In the genomic region with DNA sequence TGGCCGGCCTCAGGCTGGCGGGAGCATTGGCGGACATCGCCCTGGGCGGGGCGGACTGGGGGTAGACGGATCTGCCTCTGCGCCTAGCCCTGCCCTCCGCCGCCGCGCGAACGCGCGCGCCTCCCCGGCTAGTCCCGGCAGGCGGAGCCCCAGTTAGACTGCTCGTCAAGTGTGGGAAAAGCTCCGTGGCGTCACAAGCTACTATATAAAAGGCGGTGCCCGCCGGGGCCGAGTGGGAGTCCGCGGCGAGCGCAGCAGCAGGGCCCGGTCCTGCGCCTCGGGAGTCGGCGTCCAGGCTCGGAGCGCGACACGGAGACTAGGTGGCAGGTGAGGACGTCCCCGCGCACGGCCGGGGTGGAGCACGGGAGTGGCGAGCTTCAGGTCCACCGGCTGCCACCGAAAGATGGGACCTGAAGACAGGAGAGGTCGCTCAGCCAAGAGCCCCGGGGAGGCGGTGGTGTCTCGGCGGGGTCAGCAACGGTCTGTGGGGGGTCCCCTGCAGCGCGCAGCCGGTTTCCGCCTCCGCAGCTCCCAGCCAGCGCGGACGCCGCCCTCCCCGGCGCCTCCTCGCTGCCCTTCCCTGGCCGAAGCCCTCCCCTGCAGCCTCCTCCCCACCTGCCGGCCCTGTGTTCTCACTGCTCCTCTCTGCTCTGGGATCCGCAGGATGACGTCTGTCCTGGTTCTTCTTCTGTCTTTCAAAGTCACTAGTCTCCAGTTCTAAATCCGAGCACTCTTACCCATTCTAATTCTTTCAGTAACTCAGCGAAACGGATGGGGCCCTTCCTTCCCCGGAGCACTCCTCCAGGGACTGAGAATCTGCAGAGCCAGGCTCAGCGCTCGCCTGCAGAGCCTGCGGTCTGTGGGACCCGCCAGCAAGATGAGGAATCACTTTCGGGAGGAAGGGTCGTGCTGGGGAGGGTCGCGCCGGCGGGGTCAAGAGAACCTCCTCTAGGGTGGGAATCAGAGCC, we compare ENCODE assay signal across 1 cellular context.
TF ChIP-seq lines count a peak whose summit lies in the region.

No MANE protein-coding gene starts in this region.

TF ChIP-seq in SK-N-SH, 30 proteins besides CTCF, POLR2A, EP300 and RAD21 (continued from another document):
- TF ChIP-seq, protein P1, sequence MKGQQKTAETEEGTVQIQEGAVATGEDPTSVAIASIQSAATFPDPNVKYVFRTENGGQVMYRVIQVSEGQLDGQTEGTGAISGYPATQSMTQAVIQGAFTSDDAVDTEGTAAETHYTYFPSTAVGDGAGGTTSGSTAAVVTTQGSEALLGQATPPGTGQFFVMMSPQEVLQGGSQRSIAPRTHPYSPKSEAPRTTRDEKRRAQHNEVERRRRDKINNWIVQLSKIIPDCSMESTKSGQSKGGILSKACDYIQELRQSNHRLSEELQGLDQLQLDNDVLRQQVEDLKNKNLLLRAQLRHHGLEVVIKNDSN (IDR thresholded peaks at IDR 0.05; ENCODE audit: borderline replicate concordance, low read depth): no peak
- TF ChIP-seq MEF2A (IDR thresholded peaks at IDR 0.05; ENCODE audit: borderline replicate concordance, low read depth) (no peak), RXRA (IDR thresholded peaks at IDR 0.05; ENCODE audit: borderline replicate concordance, low read depth) (no peak), POLR2AphosphoS5 (IDR thresholded peaks at IDR 0.05; ENCODE audit: low read depth, low read length) (peak; percentile 91), USF2 (IDR thresholded peaks at IDR 0.05; ENCODE audit: borderline replicate concordance, low read depth, low read length) (no peak), FOSL2 (IDR thresholded peaks at IDR 0.05; ENCODE audit: borderline replicate concordance, low read depth) (no peak)
TF ChIP-seq in SK-N-SH: peak in this region for 4.
